ENCODE assay signal across 20 cellular contexts in the genomic region with DNA sequence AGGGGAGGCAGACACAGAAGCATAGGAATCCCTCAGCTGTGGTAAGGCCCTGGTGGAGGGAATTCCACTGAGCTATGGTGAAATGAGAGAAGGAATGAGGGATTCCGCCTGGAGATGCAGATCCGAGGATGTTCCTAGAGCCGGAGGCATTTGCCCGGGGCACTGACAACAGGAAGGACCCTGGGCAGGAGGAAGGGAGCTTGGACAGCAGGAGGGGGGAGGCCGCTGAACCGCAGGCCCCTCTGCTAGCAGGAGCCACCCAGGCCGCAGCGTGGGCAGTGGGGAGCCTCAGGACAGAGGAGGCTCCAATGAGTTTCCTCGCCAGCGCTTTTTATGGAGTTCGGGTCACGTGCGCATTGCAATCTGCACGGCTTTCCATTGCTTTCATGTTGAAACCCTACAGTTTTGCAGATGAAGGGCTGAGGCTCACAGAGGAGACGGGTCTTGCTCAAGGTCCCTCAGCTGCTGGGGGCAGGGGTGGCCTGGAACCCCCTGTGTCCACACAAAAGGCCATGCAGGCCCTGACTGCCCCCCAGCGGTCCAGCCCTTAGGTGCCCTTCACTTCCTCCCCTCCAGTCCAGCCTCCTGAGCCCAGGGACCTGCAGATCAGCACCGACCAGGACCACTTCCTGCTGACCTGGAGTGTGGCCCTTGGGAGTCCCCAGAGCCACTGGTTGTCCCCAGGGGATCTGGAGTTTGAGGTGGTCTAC. TPM values are rescaled to one million over a fixed set of nuclear protein-coding genes. Genes with fewer than 3 reads are reported as not detected.
"Had no signal": no experiment of that assay in that cellular context is flagged by ENCODE, and none has a peak within 500 bp of the region (broad histone marks: within the 10 kb centered on the region; RNA-seq: fewer than 3 reads in every experiment).

No MANE protein-coding gene starts in this region.

- H3K4me1 ChIP-seq: lower lobe of right lung, transverse colon had no signal

- H3K36me3 ChIP-seq: transverse colon had no signal

- DNase-seq: activated CD4-positive, alpha-beta T cell treated with anti-CD3 and anti-CD28 coated beads for 36 hours; activated CD8-positive, alpha-beta T cell treated with anti-CD3 and anti-CD28 coated beads for 36 hours; activated gamma-delta T cell treated with Interleukin-2 at 50 U/mL for 16 hours; amniotic stem cell; cerebellar nuclear complex; effector memory CD8-positive, alpha-beta T cell; head of caudate nucleus; lower lobe of right lung; midbrain; stimulated activated CD4-positive, alpha-beta T cell treated with anti-CD3 and anti-CD28 coated beads, Interleukin-15, amount 100 ng/mL, for 24 hours; stimulated activated CD4-positive, alpha-beta T cell treated with anti-CD3 and anti-CD28 coated beads, Interleukin-4, amount 100 ng/mL, for 1 hour; stimulated activated naive CD4-positive, alpha-beta T cell treated with Interleukin-2 at 50 U/mL for 16 hours; substantia nigra; T-helper 2 cell; transverse colon had no signal

- ATAC-seq: activated CD4-positive, alpha-beta T cell treated with anti-CD3 and anti-CD28 coated beads for 36 hours; activated CD8-positive, alpha-beta T cell treated with anti-CD3 and anti-CD28 coated beads for 36 hours; effector memory CD8-positive, alpha-beta T cell; lower lobe of right lung had no signal

- H3K27ac ChIP-seq: epithelial cell of prostate, lower lobe of right lung, skin epidermis had no signal

- H3K9me3 ChIP-seq: lower lobe of right lung, transverse colon had no signal

- H3K4me3 ChIP-seq: lower lobe of right lung, skin epidermis, transverse colon had no signal

RNA-seq across cellular contexts. Expression of a gene that starts 15.6 kb away (rescaled TPM):
- total RNA-seq: fibroblast of lung, myocyte, neural crest cell had no signal
